In the genomic region with DNA sequence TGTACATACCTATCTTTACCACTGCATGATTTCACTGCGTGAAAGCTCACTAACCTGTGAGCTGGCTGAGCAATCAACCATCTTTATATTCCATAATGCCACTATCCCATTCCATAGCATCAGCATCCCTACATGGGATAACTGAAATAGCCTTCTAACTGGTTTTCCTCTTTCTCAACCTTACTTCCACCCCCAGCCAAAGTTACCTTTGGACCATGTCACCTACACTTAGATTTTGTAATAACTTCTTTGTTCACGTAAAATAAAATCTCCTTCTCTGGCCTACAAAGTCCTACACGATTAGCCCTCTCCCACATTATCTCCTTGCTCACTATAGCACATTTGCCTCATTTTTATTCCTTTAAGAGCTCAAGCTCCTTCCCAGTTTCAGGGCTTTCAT, we compare ENCODE assay signal across 11 cellular contexts. TPM values are rescaled to one million over a fixed set of nuclear protein-coding genes. Genes with fewer than 3 reads are reported as not detected.
DNase-seq lines count a peak whose midpoint lies in the region; ATAC-seq, FAIRE-seq and TF ChIP-seq lines count a peak whose summit lies in the region.
"Had no signal": no experiment of that assay in that cellular context is flagged by ENCODE, and none has a peak within 500 bp of the region (broad histone marks: within the 10 kb centered on the region; RNA-seq: fewer than 3 reads in every experiment).

No MANE protein-coding gene starts in this region.

- TF ChIP-seq CTCF in PC-3 (conservative IDR thresholded peaks at IDR 0.05; ENCODE audit: low read depth, low read length) (no peak), endothelial cell of umbilical vein (IDR thresholded peaks at IDR 0.05; ENCODE audit: extremely low read depth in 1 of 2, insufficient read depth in 1 of 2, low read depth in 1 of 2, low read length in 2 of 2) (no peak), transverse colon (IDR thresholded peaks at IDR 0.05) (no peak)

- H3K79me2 ChIP-seq in PC-3 (ENCODE audit: low read length) (peaks cover 85% of the 10 kb centered on the region), endothelial cell of umbilical vein (ENCODE audit: control insufficient read depth, insufficient read depth, low read length) (peaks cover 76% of the 10 kb centered on the region)

- H3K27ac ChIP-seq in PC-3 (ENCODE audit: low read length): no peak overlapping the region
- no peak overlapping the region for H3K27ac ChIP-seq in endothelial cell of umbilical vein (ENCODE audit: insufficient read depth, low read depth, low read length)
- H3K27ac ChIP-seq in transverse colon: no peak overlapping the region
- H3K27ac ChIP-seq: right atrium auricular region had no signal

- H3K4me3 ChIP-seq in PC-3 (ENCODE audit: low read length) (peak overlapping the region; percentile 96), endothelial cell of umbilical vein (replicated peaks in 1 of 3; ENCODE audit: insufficient read depth in 1 of 3, low read depth in 1 of 3, low read length in 3 of 3) (no peak overlapping the region), MG63 (no peak overlapping the region), transverse colon (no peak overlapping the region)
- H3K4me3 ChIP-seq: right atrium auricular region had no signal

- no peak overlapping the region for H2AFZ ChIP-seq in PC-3 (ENCODE audit: low read length)
- no peak overlapping the region for H2AFZ ChIP-seq in endothelial cell of umbilical vein (ENCODE audit: low read depth, low read length)

- no TSS peak for BruUV-seq in PC-3 (replicated peaks; lab: Mats Ljungman, UMichigan)
- BruUV-seq in endothelial cell of umbilical vein (replicated peaks; lab: Mats Ljungman, UMichigan): no TSS peak

- no peak overlapping the region for H3K27ac Mint-ChIP-seq in activated naive CD4-positive, alpha-beta T cell treated with anti-CD3 and anti-CD28 coated beads for 36 hours
- peak overlapping the region; percentile 27 for H3K27ac Mint-ChIP-seq in stimulated activated naive B cell treated with anti-CD40 and anti-IgM and Interleukin-4, amounts not matched to agents 10 μg/mL and 1 μg/mL and 100 μg/mL, for 72 hours

- peaks cover 30% of the 10 kb centered on the region for H3K36me3 ChIP-seq in PC-3 (ENCODE audit: low read depth, low read length)
- peaks cover 5 to 11% of the 10 kb centered on the region in 2 experiments for H3K36me3 ChIP-seq in endothelial cell of umbilical vein (ENCODE audit: control insufficient read depth in 2 of 2, extremely low read depth in 1 of 2, insufficient read depth in 2 of 2, low read length in 2 of 2)
- H3K36me3 ChIP-seq in MG63: peaks cover 45% of the 10 kb centered on the region
- peaks cover 0 to 28% (median 9%) of the 10 kb centered on the region in 4 donors for H3K36me3 ChIP-seq in transverse colon

- H3K4me1 ChIP-seq in PC-3 (ENCODE audit: insufficient read depth, low read length) (peaks cover 21% of the 10 kb centered on the region), endothelial cell of umbilical vein (ENCODE audit: control insufficient read depth, extremely low read depth, insufficient read depth, low read length) (peaks cover 29% of the 10 kb centered on the region), transverse colon (peaks cover 21 to 53% (median 31%) of the 10 kb centered on the region in 4 donors)
- H3K4me1 ChIP-seq: BE2C had no signal

- H3K9me1 ChIP-seq in endothelial cell of umbilical vein (replicated peaks; ENCODE audit: control insufficient read depth, extremely low read depth, insufficient read depth, low read length): no peaks in the 10 kb centered on the region

- no peak for DNase-seq in activated naive CD4-positive, alpha-beta T cell treated with anti-CD3 and anti-CD28 coated beads for 36 hours
- DNase-seq in activated naive CD4-positive, alpha-beta T cell (lab: John Stamatoyannopoulos, UW): no peak
- no peak for DNase-seq in PC-3
- no peak for DNase-seq in endothelial cell of umbilical vein (ENCODE audit: low read depth, low spot score)
- no peak for DNase-seq in stimulated activated naive B cell treated with anti-CD40 and anti-IgM and Interleukin-4, amounts not matched to agents 10 μg/mL and 1 μg/mL and 100 μg/mL, for 72 hours
- no peak for DNase-seq in MG63
- DNase-seq in transverse colon: no peak
- no peak for DNase-seq in OCI-M1 (lab: John Stamatoyannopoulos, UW)
- DNase-seq: BE2C, NCI-H187 treated with DMSO at 0.1 percent for 48 hours had no signal

- dilution Hi-C loops in endothelial cell of umbilical vein (cut with MboI; ENCODE audit: extremely low pct_ligation_motif_present, low sequenced_read_pairs): no loop called here

- H3K9ac ChIP-seq in PC-3 (ENCODE audit: low read length) (no peak overlapping the region), endothelial cell of umbilical vein (replicated peaks; ENCODE audit: extremely low read depth, insufficient read depth, low read length) (no peak overlapping the region)

- H4K20me1 ChIP-seq in PC-3 (ENCODE audit: low read length) (peaks cover 34% of the 10 kb centered on the region), endothelial cell of umbilical vein (replicated peaks; ENCODE audit: control insufficient read depth, extremely low read depth, insufficient read depth, low read length) (no peaks in the 10 kb centered on the region)

- 52 to 80% methylated on average over 2 to 3 of the region's 3 CpGs for WGBS in transverse colon (ENCODE audit: low coverage in 1 of 2), 2 donors

- no peak for FAIRE-seq in endothelial cell of umbilical vein (lab: Jason Lieb, UNC)

- no peaks in the 10 kb centered on the region for H3K27me3 ChIP-seq in PC-3 (ENCODE audit: low read length)
- no peaks in the 10 kb centered on the region for H3K27me3 ChIP-seq in endothelial cell of umbilical vein (ENCODE audit: control insufficient read depth in 2 of 2, insufficient read depth in 2 of 2, low read length in 2 of 2)
- H3K27me3 ChIP-seq in MG63: no peaks in the 10 kb centered on the region
- H3K27me3 ChIP-seq in transverse colon: no peaks in the 10 kb centered on the region
- H3K27me3 ChIP-seq: BE2C, right atrium auricular region had no signal

- TF ChIP-seq POLR2A in endothelial cell of umbilical vein (IDR thresholded peaks at IDR 0.05; ENCODE audit: low read depth, low read length) (no peak), transverse colon (IDR thresholded peaks at IDR 0.05) (no peak)

- H3K4me3 Mint-ChIP-seq in activated naive CD4-positive, alpha-beta T cell treated with anti-CD3 and anti-CD28 coated beads for 36 hours: peak overlapping the region; percentile 39
- H3K4me3 Mint-ChIP-seq in stimulated activated naive B cell treated with anti-CD40 and anti-IgM and Interleukin-4, amounts not matched to agents 10 μg/mL and 1 μg/mL and 100 μg/mL, for 72 hours: peak overlapping the region in 1 of 2 donors; percentile 49

- POLR2A ChIA-PET in PC-3 (lab: Charles Lee; ENCODE audit: unreplicated experiment) (no interaction called here), endothelial cell of umbilical vein (lab: Charles Lee) (no interaction called here)

- peaks cover 55% of the 10 kb centered on the region for H3K36me3 Mint-ChIP-seq in activated naive CD4-positive, alpha-beta T cell treated with anti-CD3 and anti-CD28 coated beads for 36 hours (ENCODE audit: low read depth)
- peaks cover 14 to 23% of the 10 kb centered on the region in 2 donors for H3K36me3 Mint-ChIP-seq in stimulated activated naive B cell treated with anti-CD40 and anti-IgM and Interleukin-4, amounts not matched to agents 10 μg/mL and 1 μg/mL and 100 μg/mL, for 72 hours

- no peaks in the 10 kb centered on the region for H3K27me3 Mint-ChIP-seq in activated naive CD4-positive, alpha-beta T cell treated with anti-CD3 and anti-CD28 coated beads for 36 hours (ENCODE audit: low read depth)
- no peaks in the 10 kb centered on the region for H3K27me3 Mint-ChIP-seq in stimulated activated naive B cell treated with anti-CD40 and anti-IgM and Interleukin-4, amounts not matched to agents 10 μg/mL and 1 μg/mL and 100 μg/mL, for 72 hours

- H3K9me3 ChIP-seq in PC-3 (ENCODE audit: low read length) (no peaks in the 10 kb centered on the region), endothelial cell of umbilical vein (replicated peaks; ENCODE audit: control insufficient read depth, insufficient read depth, low read length) (no peaks in the 10 kb centered on the region), MG63 (no peaks in the 10 kb centered on the region), transverse colon (no peaks in the 10 kb centered on the region)
- H3K9me3 ChIP-seq: BE2C, right atrium auricular region had no signal

- no peak for ATAC-seq in PC-3
- ATAC-seq in stimulated activated naive B cell treated with anti-CD40 and anti-IgM and Interleukin-4, amounts not matched to agents 10 μg/mL and 1 μg/mL and 100 μg/mL, for 72 hours (replicated peaks): no peak

- no peak for TF ChIP-seq EP300 in transverse colon (IDR thresholded peaks at IDR 0.05; ENCODE audit: low read depth)

- no peaks in the 10 kb centered on the region for H3K9me2 ChIP-seq in PC-3 (replicated peaks; ENCODE audit: low read length)

- H3F3A ChIP-seq in PC-3 (ENCODE audit: low read length, unreplicated experiment): no peaks in the 10 kb centered on the region

- in situ Hi-C loops in transverse colon (cut with MboI; ENCODE audit: low pct_ligation_motif_present in 1 of 4, low pct_unique_long_range_greater_than_20kb in 1 of 4, low sequenced_read_pairs in 3 of 4): loop anchor here in 3 of 4 donors (25.0 kb wide), 3 partner anchors 783 to 933 kb away; partner anchors contain the start of gene MRPS24 (in 1 of the 3)

- intact Hi-C loops in activated naive CD4-positive, alpha-beta T cell treated with anti-CD3 and anti-CD28 coated beads for 36 hours (cut with micrococcal nuclease): no loop called here
- intact Hi-C loops in PC-3 (cut with micrococcal nuclease) (no loop called here), endothelial cell of umbilical vein (cut with micrococcal nuclease) (no loop called here), transverse colon (cut with DNase I; ENCODE audit: low total_unique reads) (no loop called here)

- H3K4me2 ChIP-seq in PC-3 (ENCODE audit: low read length): peak overlapping the region; percentile 85
- H3K4me2 ChIP-seq in endothelial cell of umbilical vein (ENCODE audit: insufficient read depth, low read length): peak overlapping the region; percentile 45

- H3K4me1 Mint-ChIP-seq in activated naive CD4-positive, alpha-beta T cell treated with anti-CD3 and anti-CD28 coated beads for 36 hours (ENCODE audit: low read depth): peaks cover 65% of the 10 kb centered on the region
- H3K4me1 Mint-ChIP-seq in stimulated activated naive B cell treated with anti-CD40 and anti-IgM and Interleukin-4, amounts not matched to agents 10 μg/mL and 1 μg/mL and 100 μg/mL, for 72 hours: peaks cover 31 to 43% of the 10 kb centered on the region in 2 donors

- CTCF ChIA-PET in activated naive CD4-positive, alpha-beta T cell treated with anti-CD3 and anti-CD28 coated beads for 36 hours (lab: Charles Lee): interaction anchor here (0.7 to 1.4 kb wide), 4 partner anchors 9 to 332 kb away, joined by 3 to 5 read pairs (median 3); no protein-coding TSS in a partner anchor
- CTCF ChIA-PET in PC-3 (lab: Charles Lee) (no interaction called here), endothelial cell of umbilical vein (lab: Charles Lee) (interaction anchor here (0.6 to 1.9 kb wide), 3 partner anchors 12 to 653 kb away, joined by 4 to 7 read pairs (median 5); partner anchors contain the start of gene STK17A)

- no peaks in the 10 kb centered on the region for H3K9me3 Mint-ChIP-seq in activated naive CD4-positive, alpha-beta T cell treated with anti-CD3 and anti-CD28 coated beads for 36 hours
- H3K9me3 Mint-ChIP-seq in stimulated activated naive B cell treated with anti-CD40 and anti-IgM and Interleukin-4, amounts not matched to agents 10 μg/mL and 1 μg/mL and 100 μg/mL, for 72 hours: no peaks in the 10 kb centered on the region

RNA-seq across cellular contexts. Expression of gene PSMA2, which starts 2.5 kb away (rescaled TPM):
- total RNA-seq in activated naive CD4-positive, alpha-beta T cell treated with anti-CD3 and anti-CD28 coated beads for 36 hours: 100 to 1,000 TPM; 199 to 221 TPM
- total RNA-seq in PC-3 (2014; rRNA removed): 69.7 and 85.6 TPM in 2 replicates
- total RNA-seq in endothelial cell of umbilical vein: 110 and 118 TPM in 2 replicates
- polyA plus RNA-seq in endothelial cell of umbilical vein: 73.3 and 107 TPM in 2 replicates
- 127 and 145 TPM in 2 replicates for polyA plus RNA-seq in endothelial cell of umbilical vein (2011; cell fraction: cytosol; rRNA removed)
- polyA plus RNA-seq in endothelial cell of umbilical vein (2011; cell fraction: nucleus; rRNA removed): 49.8 and 72.9 TPM in 2 replicates
- polyA plus RNA-seq in endothelial cell of umbilical vein (2012): 139 and 231 TPM in 2 replicates
- polyA minus RNA-seq in endothelial cell of umbilical vein: 23.5 and 31.9 TPM in 2 replicates
- 26.9 TPM for polyA minus RNA-seq in endothelial cell of umbilical vein (2011; cell fraction: cytosol; rRNA and poly(A)+ RNA removed)
- 15.7 and 25.1 TPM in 2 replicates for polyA minus RNA-seq in endothelial cell of umbilical vein (2011; cell fraction: nucleus; rRNA and poly(A)+ RNA removed)
- 168 and 287 TPM in 2 replicates for total RNA-seq in MG63 (2014; rRNA removed; shearing (Covaris generic); ENCODE audit: low replicate concordance)
- 10 to 100 TPM in 3 of 4 donors, 1 to 10 TPM in 1; 5.8 to 61.2 (median 28.6) TPM for total RNA-seq in transverse colon

RNA-seq across cellular contexts. Expression of gene MRPL32, which starts 2.7 kb away (rescaled TPM):
- total RNA-seq in activated naive CD4-positive, alpha-beta T cell treated with anti-CD3 and anti-CD28 coated beads for 36 hours: 10 to 100 TPM; 67.4 to 71.8 TPM
- 75.4 and 104 TPM in 2 replicates for total RNA-seq in PC-3 (2014; rRNA removed)
- total RNA-seq in endothelial cell of umbilical vein: 56.6 and 62.2 TPM in 2 replicates
- 28.3 and 39.9 TPM in 2 replicates for polyA plus RNA-seq in endothelial cell of umbilical vein
- polyA plus RNA-seq in endothelial cell of umbilical vein (2011; cell fraction: cytosol; rRNA removed): 71.0 and 74.1 TPM in 2 replicates
- polyA plus RNA-seq in endothelial cell of umbilical vein (2011; cell fraction: nucleus; rRNA removed): 46.2 and 69.8 TPM in 2 replicates
- 54.9 and 76.2 TPM in 2 replicates for polyA plus RNA-seq in endothelial cell of umbilical vein (2012)
- polyA minus RNA-seq in endothelial cell of umbilical vein: 9.0 and 10.9 TPM in 2 replicates
- 15.9 TPM for polyA minus RNA-seq in endothelial cell of umbilical vein (2011; cell fraction: cytosol; rRNA and poly(A)+ RNA removed)
- polyA minus RNA-seq in endothelial cell of umbilical vein (2011; cell fraction: nucleus; rRNA and poly(A)+ RNA removed): 13.6 and 13.9 TPM in 2 replicates
- total RNA-seq in MG63 (2014; rRNA removed; shearing (Covaris generic); ENCODE audit: low replicate concordance): 103 and 117 TPM in 2 replicates
- 10 to 100 TPM; 22.5 to 49.4 (median 36.4) TPM for total RNA-seq in transverse colon

RNA-seq across cellular contexts. Expression of gene C7orf25, which starts 17.6 kb away (rescaled TPM):
- 1 to 10 TPM in 1 of 2 experiments, under 1 TPM in 1; 0.93 to 2.0 TPM for total RNA-seq in activated naive CD4-positive, alpha-beta T cell treated with anti-CD3 and anti-CD28 coated beads for 36 hours
- 2.5 and 3.2 TPM in 2 replicates for total RNA-seq in PC-3 (2014; rRNA removed)
- 4.2 and 4.5 TPM in 2 replicates for total RNA-seq in endothelial cell of umbilical vein
- polyA plus RNA-seq in endothelial cell of umbilical vein: 1.4 TPM in 2 replicates
- 3.8 and 4.3 TPM in 2 replicates for polyA plus RNA-seq in endothelial cell of umbilical vein (2011; cell fraction: cytosol; rRNA removed)
- polyA plus RNA-seq in endothelial cell of umbilical vein (2011; cell fraction: nucleus; rRNA removed): 1.6 and 3.2 TPM in 2 replicates
- polyA plus RNA-seq in endothelial cell of umbilical vein (2012): 2.9 and 4.0 TPM in 2 replicates
- 1.7 and 2.7 TPM in 2 replicates for polyA minus RNA-seq in endothelial cell of umbilical vein
- not detected for polyA minus RNA-seq in endothelial cell of umbilical vein (2011; cell fraction: cytosol; rRNA and poly(A)+ RNA removed)
- polyA minus RNA-seq in endothelial cell of umbilical vein (2011; cell fraction: nucleus; rRNA and poly(A)+ RNA removed): 4.5 and 7.7 TPM in 2 replicates
- 10.1 and 32.5 TPM in 2 replicates for total RNA-seq in MG63 (2014; rRNA removed; shearing (Covaris generic); ENCODE audit: low replicate concordance)
- total RNA-seq in transverse colon: 10 to 100 TPM in 2 of 4 donors, 1 to 10 TPM in 2; 7.0 to 11.6 (median 9.7) TPM
